Comparison of ENCODE assay signal across 8 cellular contexts in the genomic region with DNA sequence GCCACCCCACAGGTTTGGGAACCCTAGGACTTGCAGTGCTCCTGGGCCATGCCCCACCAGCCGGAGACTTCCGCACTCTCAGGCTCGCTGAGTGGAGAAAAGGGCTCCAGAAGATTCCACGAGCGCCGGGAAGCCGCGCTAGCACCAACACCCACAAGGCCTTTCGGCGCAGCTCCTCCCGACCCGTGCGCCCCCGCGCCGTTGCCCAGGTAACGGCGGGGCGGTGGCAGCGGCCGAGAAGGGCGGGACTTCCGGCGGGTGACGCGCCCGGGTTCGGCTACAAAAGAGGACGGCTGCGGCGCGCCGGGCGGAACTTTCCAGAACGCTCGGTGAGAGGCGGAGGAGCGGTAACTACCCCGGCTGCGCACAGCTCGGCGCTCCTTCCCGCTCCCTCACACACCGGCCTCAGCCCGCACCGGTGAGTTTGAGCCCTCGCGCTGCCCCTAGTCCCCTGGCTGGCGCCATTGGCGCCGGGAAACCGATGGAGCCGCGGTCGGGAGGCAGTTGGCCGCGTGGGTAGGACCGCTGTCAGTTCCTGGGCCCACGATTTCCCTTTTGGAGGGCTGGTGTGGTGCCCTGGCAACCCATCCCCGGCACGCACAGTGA. TPM values are rescaled to one million over a fixed set of nuclear protein-coding genes. Genes with fewer than 3 reads are reported as not detected.
DNase-seq lines count a peak whose midpoint lies in the region; ATAC-seq, FAIRE-seq and TF ChIP-seq lines count a peak whose summit lies in the region.

A gene (plus strand): TSS at position 308 of the 606 bp plus-strand sequence. CDS start 1,212 bp downstream, outside the sequence.

- H3K36me3 Mint-ChIP-seq in central memory CD8-positive, alpha-beta T cell (ENCODE audit: insufficient read depth): peaks cover 57% of the 10 kb centered on the region

- ATAC-seq in GM19023 (IDR thresholded peaks at IDR 0.05; ENCODE audit: unreplicated experiment): peak; percentile 89
- peak; percentile 94 for ATAC-seq in HG03196 (IDR thresholded peaks at IDR 0.05; ENCODE audit: unreplicated experiment)
- ATAC-seq in activated CD4-positive, CD25-positive, alpha-beta regulatory T cell treated with anti-CD3 and anti-CD28 coated beads, Interleukin-2, amount 50 U/mL, for 24 hours: peak; percentile 80 to 85
- peak; percentile 81 for ATAC-seq in central memory CD8-positive, alpha-beta T cell (replicated peaks; ENCODE audit: extremely low read depth, poor library complexity, severe bottlenecking)

- peaks cover 6 to 10% of the 10 kb centered on the region in 2 donors for H3K36me3 ChIP-seq in kidney (ENCODE audit: control insufficient read depth in 1 of 2, insufficient read depth in 2 of 2, low read length in 2 of 2)

- peak within 1 kb of the TSS; percentile 89 for H3K4me3 Mint-ChIP-seq in central memory CD8-positive, alpha-beta T cell

- DNase-seq in AG10803 (ENCODE audit: low read depth) (peak; percentile 95), NCI-H345 treated with DMSO at 0.1 percent for 48 hours (lab: John Stamatoyannopoulos, UW; ENCODE audit: unreplicated experiment) (peak; percentile 84), kidney (peak; percentile 98)
- DNase-seq in central memory CD8-positive, alpha-beta T cell (ENCODE audit: low spot score in 2 of 2): peak; percentile 94 to 96
- peak; percentile 95 to 96 for DNase-seq in stimulated activated CD4-positive, alpha-beta T cell treated with anti-CD3 and anti-CD28 coated beads, Interleukin-15, amount 100 ng/mL, for 1 hour (ENCODE audit: low read depth in 1 of 2, low spot score in 1 of 2)

- H3K4me3 ChIP-seq in AG10803 (ENCODE audit: low read length): peak within 1 kb of the TSS; percentile 99
- peak within 1 kb of the TSS; percentile 94 to 95 for H3K4me3 ChIP-seq in kidney (ENCODE audit: low read length in 2 of 2)

- H3K4me1 ChIP-seq in kidney (ENCODE audit: control insufficient read depth in 1 of 2, insufficient read depth in 1 of 2, low read depth in 1 of 2, low read length in 2 of 2): peaks cover 19% of the 10 kb centered on the region in 2 donors

- peak within 1 kb of the TSS; percentile 99 to 100 for H3K9ac ChIP-seq in kidney (ENCODE audit: low read length in 2 of 2)

- H3K9me3 ChIP-seq in kidney (ENCODE audit: control insufficient read depth in 1 of 2, low read length in 2 of 2): no peaks in the 10 kb centered on the region

- no peak for FAIRE-seq in kidney (lab: Jason Lieb, UNC)

- H3K9me3 Mint-ChIP-seq in central memory CD8-positive, alpha-beta T cell: no peaks in the 10 kb centered on the region

- no peaks in the 10 kb centered on the region for H3K27me3 Mint-ChIP-seq in central memory CD8-positive, alpha-beta T cell

- H3K27ac Mint-ChIP-seq in central memory CD8-positive, alpha-beta T cell (ENCODE audit: low read depth): peak within 1 kb of the TSS; percentile 93

- peaks cover 66% of the 10 kb centered on the region for H3K4me1 Mint-ChIP-seq in central memory CD8-positive, alpha-beta T cell

- TF ChIP-seq CTCF in AG10803 (conservative IDR thresholded peaks at IDR 0.05; ENCODE audit: low read length) (no peak), kidney (IDR thresholded peaks at IDR 0.05; ENCODE audit: borderline replicate concordance, extremely low read depth, insufficient read depth) (no peak)

- H3K27ac ChIP-seq in kidney (ENCODE audit: low read depth in 2 of 2, low read length in 2 of 2): peak within 1 kb of the TSS; percentile 100

- intact Hi-C loops in kidney (cut with DNase I): no loop called here

RNA-seq across cellular contexts. Expression of the gene that starts here (rescaled TPM):
- 105 TPM for total RNA-seq in kidney
- 132 TPM for polyA plus RNA-seq in kidney (ENCODE audit: insufficient read depth, low read depth, low replicate concordance)

Comparison
In these comparisons a context has a peak if more than half of its experiments do, and no peak if none do; other contexts are left out.
1. Peak in every context shown above with its lines: DNase-seq, ATAC-seq, H3K4me3 ChIP-seq and H3K27ac ChIP-seq.